Comparison of ENCODE assay signal across 24 cellular contexts in the genomic region with DNA sequence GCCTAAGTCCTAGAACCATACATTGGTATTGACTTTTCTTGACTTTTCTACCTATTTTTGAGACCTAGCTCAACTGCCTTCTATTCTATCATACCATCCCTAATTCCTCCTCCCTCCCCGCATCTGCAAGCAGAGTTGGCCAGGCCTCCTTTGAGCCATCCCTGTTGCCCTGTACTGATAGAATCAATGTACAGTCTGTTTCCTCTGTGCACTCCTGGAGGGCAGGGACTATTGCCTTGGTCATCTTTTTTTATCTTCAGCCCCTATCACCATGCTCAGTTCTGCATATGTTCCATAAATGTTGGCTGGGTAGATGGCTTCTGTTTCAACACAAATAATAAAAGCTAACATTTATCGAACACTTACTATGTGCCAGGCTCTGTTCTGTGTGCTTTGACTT.
"Had no signal": no experiment of that assay in that cellular context is flagged by ENCODE, and none has a peak within 500 bp of the region (broad histone marks: within the 10 kb centered on the region; RNA-seq: fewer than 3 reads in every experiment).

No MANE protein-coding gene starts in this region.

- H3K27ac ChIP-seq: adrenal gland had no signal

- ATAC-seq: Panc1, T-cell had no signal

- DNase-seq: activated B cell treated with CpG ODN at 0.5 μM for 24 hours; activated CD4-positive, alpha-beta T cell treated with anti-CD3 and anti-CD28 coated beads for 1 hour; activated CD4-positive, alpha-beta T cell treated with anti-CD3 and anti-CD28 coated beads, Interleukin-2, amount 10 ng/mL, durations not matched to agents 24 days and 14 days; activated CD4-positive, alpha-beta T cell treated with anti-CD3 and anti-CD28 coated beads, Interleukin-2, amount 50 U/mL, for 48 hours; activated effector memory CD4-positive, alpha-beta T cell treated with Interleukin-2 at 50 U/mL for 16 hours; activated naive CD4-positive, alpha-beta T cell; activated T-cell treated with anti-CD3 and anti-CD28 coated beads, Interleukin-2, amount 50 U/mL, for 1 hour; adrenal gland; anterior cingulate cortex; caudate nucleus; MG63; NCI-H1105; NCI-H1436; NCI-H1694 treated with DMSO at 0.1 percent for 48 hours; NCI-H2029 treated with DMSO at 0.1 percent for 48 hours; NK-92 treated with Interleukin-12 subunit alpha and Interleukin-12 subunit beta, amount 100 ng/mL, for 24 hours; OCI-M1; RPMI8226; T-cell; T-helper 2 cell; T1000 had no signal

- H3K4me3 Mint-ChIP-seq: activated B cell treated with CpG ODN at 0.5 μM for 24 hours; activated CD4-positive, alpha-beta T cell treated with anti-CD3 and anti-CD28 coated beads, Interleukin-2, amount 10 ng/mL, durations not matched to agents 24 days and 14 days; activated naive CD8-positive, alpha-beta T cell; activated T-helper 1 cell treated with anti-CD3 and anti-CD28 coated beads, Interleukin-12 subunit alpha, Interleukin-12 subunit beta, Interleukin-2, Interleukin-4 antibody, amounts not matched to agents 30 ng/mL and 10 ng/mL and 1 ng/mL, durations not matched to agents 14 hours and 24 hours and 36 hours; T-cell had no signal

- H3K9me3 Mint-ChIP-seq: activated B cell treated with CpG ODN at 0.5 μM for 24 hours; activated CD4-positive, alpha-beta T cell treated with anti-CD3 and anti-CD28 coated beads, Interleukin-2, amount 10 ng/mL, durations not matched to agents 24 days and 14 days; activated T-helper 1 cell treated with anti-CD3 and anti-CD28 coated beads, Interleukin-12 subunit alpha, Interleukin-12 subunit beta, Interleukin-2, Interleukin-4 antibody, amounts not matched to agents 30 ng/mL and 10 ng/mL and 1 ng/mL, durations not matched to agents 14 hours and 24 hours and 36 hours; T-cell had no signal

- H3K27ac Mint-ChIP-seq: activated B cell treated with CpG ODN at 0.5 μM for 24 hours; activated naive CD8-positive, alpha-beta T cell; activated T-helper 1 cell treated with anti-CD3 and anti-CD28 coated beads, Interleukin-12 subunit alpha, Interleukin-12 subunit beta, Interleukin-2, Interleukin-4 antibody, amounts not matched to agents 30 ng/mL and 10 ng/mL and 1 ng/mL, durations not matched to agents 14 hours and 24 hours and 36 hours had no signal

- H3K36me3 Mint-ChIP-seq: T-cell had no signal
